8 cellular contexts compared by ENCODE assay signal in genomic region chr13:107866666-107867623, GRCh38.
DNase-seq lines count a peak whose midpoint lies in the region; ATAC-seq and TF ChIP-seq lines count a peak whose summit lies in the region.

No MANE protein-coding gene starts in this region.

- no peak for ATAC-seq in activated CD8-positive, alpha-beta memory T cell treated with anti-CD3 and anti-CD28 coated beads, Interleukin-2, amount 10 ng/mL, durations not matched to agents 7 days and 5 days
- peak; percentile 24 for ATAC-seq in SK-N-SH treated with all-trans-retinoic acid at 6 μM for 48 hours

- H3K27ac ChIP-seq in prostate gland (no peak overlapping the region), OCI-LY7 (ENCODE audit: low read depth, low read length, poor library complexity, severe bottlenecking) (no peak overlapping the region)

- peaks cover 4% of the 10 kb centered on the region for H3K36me3 Mint-ChIP-seq in activated CD8-positive, alpha-beta memory T cell treated with anti-CD3 and anti-CD28 coated beads, Interleukin-2, amount 10 ng/mL, durations not matched to agents 7 days and 5 days

- no TSS peak for BruUV-seq in OCI-LY7 (replicated peaks; lab: Mats Ljungman, UMichigan)

- no peaks in the 10 kb centered on the region for H4K20me1 ChIP-seq in OCI-LY7 (ENCODE audit: insufficient read depth, low read length)

- H3K27me3 ChIP-seq in prostate gland (replicated peaks; ENCODE audit: insufficient read depth), result peaks cover 5% of the 10 kb centered on the region

- no peaks in the 10 kb centered on the region for H3K9me2 ChIP-seq in OCI-LY7 (ENCODE audit: insufficient read depth, low read length)

- no peak overlapping the region for H3K4me2 ChIP-seq in OCI-LY7 (ENCODE audit: low read length)

- H3K9me3 ChIP-seq in prostate gland (no peaks in the 10 kb centered on the region), OCI-LY7 (ENCODE audit: low read length) (no peaks in the 10 kb centered on the region)

- intact Hi-C loops in prostate gland (cut with DNase I), result no loop called here
- intact Hi-C loops in OCI-LY7 (cut with micrococcal nuclease; ENCODE audit: unreplicated experiment), result no loop called here

- no peaks in the 10 kb centered on the region for H3K79me2 ChIP-seq in OCI-LY7 (ENCODE audit: insufficient read depth, low read depth, low read length)

- peaks cover 45% of the 10 kb centered on the region for H3K27me3 Mint-ChIP-seq in activated CD8-positive, alpha-beta memory T cell treated with anti-CD3 and anti-CD28 coated beads, Interleukin-2, amount 10 ng/mL, durations not matched to agents 7 days and 5 days

- peak; percentile 49 for DNase-seq in activated CD8-positive, alpha-beta memory T cell treated with anti-CD3 and anti-CD28 coated beads, Interleukin-2, amount 50 U/mL, for 48 hours
- no peak for DNase-seq in activated CD8-positive, alpha-beta memory T cell treated with anti-CD3 and anti-CD28 coated beads, Interleukin-2, amount 10 ng/mL, durations not matched to agents 7 days and 5 days
- peak in 1 of 2 donors; percentile 45 for DNase-seq in foreskin fibroblast
- DNase-seq in prostate gland (ENCODE audit: low spot score), result no peak
- DNase-seq in HUDEP-2 (lab: John Stamatoyannopoulos, UW; ENCODE audit: unreplicated experiment in 76 of 76), result no peak
- DNase-seq in GM19240 (ENCODE audit: insufficient read length, low spot score), result no peak
- DNase-seq in OCI-LY7 (ENCODE audit: low spot score), result no peak

- H3K4me3 ChIP-seq in foreskin fibroblast (ENCODE audit: low read depth in 1 of 2, low read length in 2 of 2) (peak overlapping the region; percentile 43 to 46), prostate gland (peak overlapping the region; percentile 6 to 30), OCI-LY7 (ENCODE audit: low read depth, low read length, poor library complexity, severe bottlenecking) (no peak overlapping the region)

- H3K4me3 Mint-ChIP-seq in activated CD8-positive, alpha-beta memory T cell treated with anti-CD3 and anti-CD28 coated beads, Interleukin-2, amount 10 ng/mL, durations not matched to agents 7 days and 5 days, result no peak overlapping the region

- no peak overlapping the region for H2AFZ ChIP-seq in OCI-LY7 (ENCODE audit: low read length)

- no peak overlapping the region for H3K27ac Mint-ChIP-seq in activated CD8-positive, alpha-beta memory T cell treated with anti-CD3 and anti-CD28 coated beads, Interleukin-2, amount 10 ng/mL, durations not matched to agents 7 days and 5 days

- no peaks in the 10 kb centered on the region for H3K9me3 Mint-ChIP-seq in activated CD8-positive, alpha-beta memory T cell treated with anti-CD3 and anti-CD28 coated beads, Interleukin-2, amount 10 ng/mL, durations not matched to agents 7 days and 5 days (ENCODE audit: low read depth)

- WGBS in prostate gland, result under 1% methylated on average over 74 of the region's 82 CpGs

- peaks cover 4% of the 10 kb centered on the region for H3K4me1 Mint-ChIP-seq in activated CD8-positive, alpha-beta memory T cell treated with anti-CD3 and anti-CD28 coated beads, Interleukin-2, amount 10 ng/mL, durations not matched to agents 7 days and 5 days

- TF ChIP-seq POLR2A in prostate gland (IDR thresholded peaks at IDR 0.05), result no peak

- CTCF ChIA-PET in activated CD8-positive, alpha-beta memory T cell treated with anti-CD3 and anti-CD28 coated beads, Interleukin-2, amount 10 ng/mL, durations not matched to agents 7 days and 5 days (lab: Charles Lee), result no interaction called here
- CTCF ChIA-PET in OCI-LY7 (lab: Charles Lee; ENCODE audit: unreplicated experiment), result no interaction called here

- H3K4me1 ChIP-seq in prostate gland (replicated peaks) (no peaks in the 10 kb centered on the region), OCI-LY7 (ENCODE audit: insufficient read depth, low read length, poor library complexity, severe bottlenecking) (no peaks in the 10 kb centered on the region)

- POLR2A ChIA-PET in OCI-LY7 (lab: Charles Lee), result no interaction called here

- no peak for TF ChIP-seq CTCF in foreskin fibroblast (IDR thresholded peaks at IDR 0.05; ENCODE audit: low read depth, low read length)
- TF ChIP-seq CTCF in prostate gland (IDR thresholded peaks at IDR 0.05), result no peak
- no peak for TF ChIP-seq CTCF in OCI-LY7 (conservative IDR thresholded peaks at IDR 0.05; ENCODE audit: low read length)

- H3K36me3 ChIP-seq in prostate gland (no peaks in the 10 kb centered on the region), OCI-LY7 (ENCODE audit: insufficient read depth, low read length) (no peaks in the 10 kb centered on the region)

TF ChIP-seq in SK-N-SH treated with all-trans-retinoic acid at 6 μM for 48 hours, 23 proteins besides CTCF, POLR2A, EP300 and RAD21 (continues in another document):
- no peak for TF ChIP-seq ISL1 (CRISPR knock-in tag; IDR thresholded peaks at IDR 0.05)
- TF ChIP-seq ZFP30 (CRISPR knock-in tag; IDR thresholded peaks at IDR 0.05), result no peak
- no peak for TF ChIP-seq RARB (CRISPR knock-in tag; IDR thresholded peaks at IDR 0.05)
- no peak for TF ChIP-seq TOX (CRISPR knock-in tag; IDR thresholded peaks at IDR 0.05; ENCODE audit: borderline replicate concordance)
- TF ChIP-seq BACH2 (CRISPR knock-in tag; IDR thresholded peaks at IDR 0.05; ENCODE audit: borderline replicate concordance), result no peak
- TF ChIP-seq POU6F1 (CRISPR knock-in tag; IDR thresholded peaks at IDR 0.05; ENCODE audit: borderline replicate concordance, low read depth), result no peak
- TF ChIP-seq CSRNP3 (CRISPR knock-in tag; IDR thresholded peaks at IDR 0.05), result no peak
- TF ChIP-seq ARNTL (CRISPR knock-in tag; IDR thresholded peaks at IDR 0.05; ENCODE audit: borderline replicate concordance, low read depth), result no peak
- TF ChIP-seq TSHZ2 (CRISPR knock-in tag; IDR thresholded peaks at IDR 0.05), result no peak
- no peak for TF ChIP-seq ZC3H10 (CRISPR knock-in tag; IDR thresholded peaks at IDR 0.05)
- TF ChIP-seq PPARA (CRISPR knock-in tag; IDR thresholded peaks at IDR 0.05; ENCODE audit: borderline replicate concordance), result no peak
- no peak for TF ChIP-seq CSDC2 (CRISPR knock-in tag; IDR thresholded peaks at IDR 0.05)
- no peak for TF ChIP-seq OSR1 (CRISPR knock-in tag; IDR thresholded peaks at IDR 0.05)
- TF ChIP-seq ZNF565 (CRISPR knock-in tag; conservative IDR thresholded peaks at IDR 0.05; ENCODE audit: low read depth), result no peak
- no peak for TF ChIP-seq ZFP3 (CRISPR knock-in tag; IDR thresholded peaks at IDR 0.05)
